ENCODE assay signal across 1 cellular context in the genomic region with DNA sequence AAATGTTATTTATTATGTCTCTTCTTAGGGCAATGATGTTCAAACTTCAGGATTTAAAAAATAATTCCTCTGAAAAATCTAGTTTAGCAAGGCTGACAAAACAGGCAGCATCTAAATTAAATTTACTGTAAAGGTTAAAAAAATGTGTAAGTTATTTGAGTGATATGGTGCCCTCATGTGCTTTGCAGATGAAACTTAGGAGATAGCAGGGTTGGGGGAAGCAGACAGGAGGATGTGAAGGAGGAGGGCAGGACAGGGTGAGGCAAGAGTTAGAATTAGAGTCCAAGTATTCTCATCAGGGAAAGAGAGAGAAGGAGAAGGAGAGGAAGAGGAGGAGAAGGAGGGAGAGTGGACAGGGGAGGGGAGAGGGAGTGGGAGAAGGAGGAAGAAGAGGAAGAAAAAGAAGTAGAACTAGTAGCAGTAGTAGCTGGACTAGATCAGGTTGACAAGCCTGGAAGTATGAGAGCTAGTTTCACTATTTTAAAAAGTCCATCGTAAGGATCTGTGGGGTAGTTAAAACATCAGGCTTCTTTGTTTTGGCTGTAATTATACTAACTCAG.
TF ChIP-seq lines count a peak whose summit lies in the region.

No MANE protein-coding gene starts in this region.

TF ChIP-seq in SK-N-SH treated with all-trans-retinoic acid at 6 μM for 48 hours, 23 proteins besides CTCF, POLR2A, EP300 and RAD21:
- TF ChIP-seq, protein P1, sequence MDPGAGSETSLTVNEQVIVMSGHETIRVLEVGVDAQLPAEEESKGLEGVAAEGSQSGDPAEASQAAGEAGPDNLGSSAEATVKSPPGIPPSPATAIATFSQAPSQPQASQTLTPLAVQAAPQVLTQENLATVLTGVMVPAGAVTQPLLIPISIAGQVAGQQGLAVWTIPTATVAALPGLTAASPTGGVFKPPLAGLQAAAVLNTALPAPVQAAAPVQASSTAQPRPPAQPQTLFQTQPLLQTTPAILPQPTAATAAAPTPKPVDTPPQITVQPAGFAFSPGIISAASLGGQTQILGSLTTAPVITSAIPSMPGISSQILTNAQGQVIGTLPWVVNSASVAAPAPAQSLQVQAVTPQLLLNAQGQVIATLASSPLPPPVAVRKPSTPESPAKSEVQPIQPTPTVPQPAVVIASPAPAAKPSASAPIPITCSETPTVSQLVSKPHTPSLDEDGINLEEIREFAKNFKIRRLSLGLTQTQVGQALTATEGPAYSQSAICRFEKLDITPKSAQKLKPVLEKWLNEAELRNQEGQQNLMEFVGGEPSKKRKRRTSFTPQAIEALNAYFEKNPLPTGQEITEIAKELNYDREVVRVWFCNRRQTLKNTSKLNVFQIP (CRISPR knock-in tag; IDR thresholded peaks at IDR 0.05; ENCODE audit: borderline replicate concordance, low read depth): no peak
- TF ChIP-seq ZC3H10 (CRISPR knock-in tag; IDR thresholded peaks at IDR 0.05) (no peak), ARNTL (CRISPR knock-in tag; IDR thresholded peaks at IDR 0.05; ENCODE audit: borderline replicate concordance, low read depth) (no peak), ZNF565 (CRISPR knock-in tag; conservative IDR thresholded peaks at IDR 0.05; ENCODE audit: low read depth) (no peak), RARB (CRISPR knock-in tag; IDR thresholded peaks at IDR 0.05) (no peak), PPARA (CRISPR knock-in tag; IDR thresholded peaks at IDR 0.05; ENCODE audit: borderline replicate concordance) (no peak), OSR1 (CRISPR knock-in tag; IDR thresholded peaks at IDR 0.05) (no peak), ESRRG (CRISPR knock-in tag; IDR thresholded peaks at IDR 0.05) (no peak), TCF4 (CRISPR knock-in tag; IDR thresholded peaks at IDR 0.05; ENCODE audit: borderline replicate concordance) (no peak), TOX (CRISPR knock-in tag; IDR thresholded peaks at IDR 0.05; ENCODE audit: borderline replicate concordance) (no peak), ZNF8 (CRISPR knock-in tag; IDR thresholded peaks at IDR 0.05) (no peak), ZFP30 (CRISPR knock-in tag; IDR thresholded peaks at IDR 0.05) (no peak), ZFP3 (CRISPR knock-in tag; IDR thresholded peaks at IDR 0.05) (no peak), GLIS3 (CRISPR knock-in tag; IDR thresholded peaks at IDR 0.05) (no peak), BACH2 (CRISPR knock-in tag; IDR thresholded peaks at IDR 0.05; ENCODE audit: borderline replicate concordance) (no peak), ZNF70 (CRISPR knock-in tag; IDR thresholded peaks at IDR 0.05) (no peak)
- TF ChIP-seq, protein P2, sequence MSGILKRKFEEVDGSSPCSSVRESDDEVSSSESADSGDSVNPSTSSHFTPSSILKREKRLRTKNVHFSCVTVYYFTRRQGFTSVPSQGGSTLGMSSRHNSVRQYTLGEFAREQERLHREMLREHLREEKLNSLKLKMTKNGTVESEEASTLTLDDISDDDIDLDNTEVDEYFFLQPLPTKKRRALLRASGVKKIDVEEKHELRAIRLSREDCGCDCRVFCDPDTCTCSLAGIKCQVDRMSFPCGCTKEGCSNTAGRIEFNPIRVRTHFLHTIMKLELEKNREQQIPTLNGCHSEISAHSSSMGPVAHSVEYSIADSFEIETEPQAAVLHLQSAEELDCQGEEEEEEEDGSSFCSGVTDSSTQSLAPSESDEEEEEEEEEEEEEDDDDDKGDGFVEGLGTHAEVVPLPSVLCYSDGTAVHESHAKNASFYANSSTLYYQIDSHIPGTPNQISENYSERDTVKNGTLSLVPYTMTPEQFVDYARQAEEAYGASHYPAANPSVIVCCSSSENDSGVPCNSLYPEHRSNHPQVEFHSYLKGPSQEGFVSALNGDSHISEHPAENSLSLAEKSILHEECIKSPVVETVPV (CRISPR knock-in tag; IDR thresholded peaks at IDR 0.05): no peak
- TF ChIP-seq, protein P3, sequence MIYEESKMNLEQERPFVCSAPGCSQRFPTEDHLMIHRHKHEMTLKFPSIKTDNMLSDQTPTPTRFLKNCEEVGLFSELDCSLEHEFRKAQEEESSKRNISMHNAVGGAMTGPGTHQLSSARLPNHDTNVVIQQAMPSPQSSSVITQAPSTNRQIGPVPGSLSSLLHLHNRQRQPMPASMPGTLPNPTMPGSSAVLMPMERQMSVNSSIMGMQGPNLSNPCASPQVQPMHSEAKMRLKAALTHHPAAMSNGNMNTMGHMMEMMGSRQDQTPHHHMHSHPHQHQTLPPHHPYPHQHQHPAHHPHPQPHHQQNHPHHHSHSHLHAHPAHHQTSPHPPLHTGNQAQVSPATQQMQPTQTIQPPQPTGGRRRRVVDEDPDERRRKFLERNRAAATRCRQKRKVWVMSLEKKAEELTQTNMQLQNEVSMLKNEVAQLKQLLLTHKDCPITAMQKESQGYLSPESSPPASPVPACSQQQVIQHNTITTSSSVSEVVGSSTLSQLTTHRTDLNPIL (CRISPR knock-in tag; IDR thresholded peaks at IDR 0.05; ENCODE audit: low read depth): no peak
- TF ChIP-seq, protein P4, sequence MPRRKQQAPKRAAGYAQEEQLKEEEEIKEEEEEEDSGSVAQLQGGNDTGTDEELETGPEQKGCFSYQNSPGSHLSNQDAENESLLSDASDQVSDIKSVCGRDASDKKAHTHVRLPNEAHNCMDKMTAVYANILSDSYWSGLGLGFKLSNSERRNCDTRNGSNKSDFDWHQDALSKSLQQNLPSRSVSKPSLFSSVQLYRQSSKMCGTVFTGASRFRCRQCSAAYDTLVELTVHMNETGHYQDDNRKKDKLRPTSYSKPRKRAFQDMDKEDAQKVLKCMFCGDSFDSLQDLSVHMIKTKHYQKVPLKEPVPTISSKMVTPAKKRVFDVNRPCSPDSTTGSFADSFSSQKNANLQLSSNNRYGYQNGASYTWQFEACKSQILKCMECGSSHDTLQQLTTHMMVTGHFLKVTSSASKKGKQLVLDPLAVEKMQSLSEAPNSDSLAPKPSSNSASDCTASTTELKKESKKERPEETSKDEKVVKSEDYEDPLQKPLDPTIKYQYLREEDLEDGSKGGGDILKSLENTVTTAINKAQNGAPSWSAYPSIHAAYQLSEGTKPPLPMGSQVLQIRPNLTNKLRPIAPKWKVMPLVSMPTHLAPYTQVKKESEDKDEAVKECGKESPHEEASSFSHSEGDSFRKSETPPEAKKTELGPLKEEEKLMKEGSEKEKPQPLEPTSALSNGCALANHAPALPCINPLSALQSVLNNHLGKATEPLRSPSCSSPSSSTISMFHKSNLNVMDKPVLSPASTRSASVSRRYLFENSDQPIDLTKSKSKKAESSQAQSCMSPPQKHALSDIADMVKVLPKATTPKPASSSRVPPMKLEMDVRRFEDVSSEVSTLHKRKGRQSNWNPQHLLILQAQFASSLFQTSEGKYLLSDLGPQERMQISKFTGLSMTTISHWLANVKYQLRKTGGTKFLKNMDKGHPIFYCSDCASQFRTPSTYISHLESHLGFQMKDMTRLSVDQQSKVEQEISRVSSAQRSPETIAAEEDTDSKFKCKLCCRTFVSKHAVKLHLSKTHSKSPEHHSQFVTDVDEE (CRISPR knock-in tag; IDR thresholded peaks at IDR 0.05): no peak
